Comparison of ENCODE assay signal across 9 cellular contexts in the genomic region with DNA sequence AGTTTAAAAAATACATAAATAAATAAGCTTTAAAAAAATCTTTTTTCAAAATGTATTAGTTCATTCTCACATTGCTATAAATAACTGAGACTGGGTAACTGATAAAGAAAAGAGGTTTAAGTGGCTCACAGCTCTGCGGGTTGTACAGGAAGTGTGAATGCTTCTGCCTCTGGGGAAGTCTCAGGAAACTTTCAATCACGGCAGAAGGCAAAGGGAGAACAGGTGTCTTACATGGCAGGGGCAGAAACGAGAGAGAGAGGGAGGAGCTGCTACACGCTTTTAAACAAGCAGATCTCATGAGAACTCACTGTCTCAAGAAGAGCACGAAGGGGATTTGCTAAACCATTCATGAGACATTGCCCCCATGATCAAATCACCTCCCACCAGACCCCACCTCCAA.
DNase-seq lines count a peak whose midpoint lies in the region; ATAC-seq lines count a peak whose summit lies in the region.
"Had no signal": no experiment of that assay in that cellular context is flagged by ENCODE, and none has a peak within 500 bp of the region (broad histone marks: within the 10 kb centered on the region; RNA-seq: fewer than 3 reads in every experiment).

No MANE protein-coding gene starts in this region.

- H3K27ac Mint-ChIP-seq in activated CD8-positive, alpha-beta memory T cell treated with anti-CD3 and anti-CD28 coated beads, Interleukin-2, amount 10 ng/mL, durations not matched to agents 7 days and 5 days: no peak overlapping the region
- no peak overlapping the region for H3K27ac Mint-ChIP-seq in natural killer cell treated with Interleukin-12 subunit alpha and Interleukin-12 subunit beta and Interleukin-15 and Interleukin-18, amount 100 ng/mL, for 72 hours

- CTCF ChIA-PET in activated CD8-positive, alpha-beta memory T cell treated with anti-CD3 and anti-CD28 coated beads, Interleukin-2, amount 10 ng/mL, durations not matched to agents 7 days and 5 days (lab: Charles Lee): no interaction called here

- H3K4me3 Mint-ChIP-seq in activated CD8-positive, alpha-beta memory T cell treated with anti-CD3 and anti-CD28 coated beads, Interleukin-2, amount 10 ng/mL, durations not matched to agents 7 days and 5 days: peak overlapping the region; percentile 0
- H3K4me3 Mint-ChIP-seq in natural killer cell treated with Interleukin-12 subunit alpha and Interleukin-12 subunit beta and Interleukin-15 and Interleukin-18, amount 100 ng/mL, for 72 hours: peak overlapping the region; percentile 56

- ATAC-seq in activated CD8-positive, alpha-beta memory T cell treated with anti-CD3 and anti-CD28 coated beads, Interleukin-2, amount 10 ng/mL, durations not matched to agents 7 days and 5 days: peak; percentile 47
- ATAC-seq in GM21723 (IDR thresholded peaks at IDR 0.05; ENCODE audit: unreplicated experiment): peak; percentile 97
- ATAC-seq in HG03521 (IDR thresholded peaks at IDR 0.05; ENCODE audit: unreplicated experiment): peak; percentile 84
- peak in 1 of 2 donors; percentile 67 for ATAC-seq in natural killer cell treated with Interleukin-12 subunit alpha and Interleukin-12 subunit beta and Interleukin-15 and Interleukin-18, amount 100 ng/mL, for 72 hours

- peaks cover 10% of the 10 kb centered on the region for H3K9me3 Mint-ChIP-seq in activated CD8-positive, alpha-beta memory T cell treated with anti-CD3 and anti-CD28 coated beads, Interleukin-2, amount 10 ng/mL, durations not matched to agents 7 days and 5 days (ENCODE audit: low read depth)
- peaks cover 11% of the 10 kb centered on the region for H3K9me3 Mint-ChIP-seq in natural killer cell treated with Interleukin-12 subunit alpha and Interleukin-12 subunit beta and Interleukin-15 and Interleukin-18, amount 100 ng/mL, for 72 hours

- H3K36me3 Mint-ChIP-seq in activated CD8-positive, alpha-beta memory T cell treated with anti-CD3 and anti-CD28 coated beads, Interleukin-2, amount 10 ng/mL, durations not matched to agents 7 days and 5 days: peaks cover 49% of the 10 kb centered on the region
- peaks cover 31% of the 10 kb centered on the region for H3K36me3 Mint-ChIP-seq in natural killer cell treated with Interleukin-12 subunit alpha and Interleukin-12 subunit beta and Interleukin-15 and Interleukin-18, amount 100 ng/mL, for 72 hours

- DNase-seq in activated CD8-positive, alpha-beta memory T cell treated with anti-CD3 and anti-CD28 coated beads, Interleukin-2, amount 10 ng/mL, durations not matched to agents 7 days and 5 days: peak; percentile 48
- DNase-seq in activated CD8-positive, alpha-beta memory T cell treated with anti-CD3 and anti-CD28 coated beads for 24 hours: no peak
- no peak for DNase-seq in natural killer cell treated with Interleukin-12 subunit alpha and Interleukin-12 subunit beta and Interleukin-15 and Interleukin-18, amount 100 ng/mL, for 72 hours (ENCODE audit: low spot score)
- no peak for DNase-seq in AG20443 (ENCODE audit: low spot score)
- DNase-seq in CD1c-positive myeloid dendritic cell (ENCODE audit: extremely low spot score): no peak
- DNase-seq in COLO829 (ENCODE audit: low spot score): no peak
- DNase-seq: anterior cingulate cortex had no signal

- no peaks in the 10 kb centered on the region for H3K27me3 Mint-ChIP-seq in activated CD8-positive, alpha-beta memory T cell treated with anti-CD3 and anti-CD28 coated beads, Interleukin-2, amount 10 ng/mL, durations not matched to agents 7 days and 5 days
- H3K27me3 Mint-ChIP-seq in natural killer cell treated with Interleukin-12 subunit alpha and Interleukin-12 subunit beta and Interleukin-15 and Interleukin-18, amount 100 ng/mL, for 72 hours: no peaks in the 10 kb centered on the region

- peaks cover 34% of the 10 kb centered on the region for H3K4me1 Mint-ChIP-seq in activated CD8-positive, alpha-beta memory T cell treated with anti-CD3 and anti-CD28 coated beads, Interleukin-2, amount 10 ng/mL, durations not matched to agents 7 days and 5 days
- H3K4me1 Mint-ChIP-seq in natural killer cell treated with Interleukin-12 subunit alpha and Interleukin-12 subunit beta and Interleukin-15 and Interleukin-18, amount 100 ng/mL, for 72 hours (ENCODE audit: low read depth in 2 of 2): peaks cover 57 to 63% of the 10 kb centered on the region in 2 donors
